30 cellular contexts compared by ENCODE assay signal in the genomic region with DNA sequence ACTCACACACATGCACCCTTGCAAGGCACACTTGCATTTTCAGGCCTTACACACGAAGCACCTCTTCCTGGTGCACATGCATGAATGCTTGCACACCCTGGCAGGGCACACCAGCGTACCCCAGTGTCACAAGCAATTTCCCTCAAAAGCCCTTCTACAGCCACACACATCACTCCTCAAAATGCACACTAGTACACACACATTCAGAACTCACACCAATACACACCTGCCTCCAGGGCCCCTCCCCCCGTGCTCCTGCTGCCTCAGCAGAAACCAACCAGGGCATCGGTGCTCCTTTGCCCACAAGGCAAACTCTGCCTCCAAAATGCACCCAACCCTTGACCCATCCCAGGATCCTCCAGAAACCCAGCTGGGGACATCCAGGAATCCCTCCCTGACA. TPM values are rescaled to one million over a fixed set of nuclear protein-coding genes. Genes with fewer than 3 reads are reported as not detected.
"Had no signal": no experiment of that assay in that cellular context is flagged by ENCODE, and none has a peak within 500 bp of the region (broad histone marks: within the 10 kb centered on the region; RNA-seq: fewer than 3 reads in every experiment).

No MANE protein-coding gene starts in this region.

- H3K36me3 ChIP-seq: breast epithelium, MG63 had no signal

- H3K27ac ChIP-seq: breast epithelium had no signal

- FAIRE-seq: TTC549 had no signal

- H3K9me3 ChIP-seq: breast epithelium, MG63 had no signal

- H3K27me3 ChIP-seq: breast epithelium, MG63 had no signal

- H3K4me1 Mint-ChIP-seq: activated B cell treated with CpG ODN at 0.5 μM for 24 hours; activated CD4-positive, alpha-beta T cell treated with anti-CD3 and anti-CD28 coated beads, Interleukin-2, amount 10 ng/mL, durations not matched to agents 24 days and 14 days; activated CD8-positive, alpha-beta memory T cell treated with anti-CD3 and anti-CD28 coated beads, Interleukin-2, amount 10 ng/mL, durations not matched to agents 7 days and 5 days; T-cell had no signal

- DNase-seq: activated B cell treated with CpG ODN at 0.5 μM for 24 hours; activated CD4-positive, alpha-beta T cell treated with anti-CD3 and anti-CD28 coated beads for 1 hour; activated CD4-positive, alpha-beta T cell treated with anti-CD3 and anti-CD28 coated beads, Interleukin-2, amount 10 ng/mL, durations not matched to agents 24 days and 14 days; activated CD4-positive, alpha-beta T cell treated with anti-CD3 and anti-CD28 coated beads, Interleukin-2, amount 50 U/mL, for 48 hours; activated CD8-positive, alpha-beta memory T cell treated with anti-CD3 and anti-CD28 coated beads, Interleukin-2, amount 10 ng/mL, durations not matched to agents 7 days and 5 days; activated effector memory CD4-positive, alpha-beta T cell treated with anti-CD3 and anti-CD28 coated beads, Interleukin-2, amount 50 U/mL, for 16 hours; activated naive CD4-positive, alpha-beta T cell treated with Interleukin-2 at 50 U/mL for 16 hours; activated T-cell treated with anti-CD3 and anti-CD28 coated beads, Interleukin-2, amount 50 U/mL, for 24 hours; amygdala; MG63; MV-4-11; NCI-H1092 treated with DMSO at 0.1 percent for 48 hours; NCI-H1417 treated with DMSO at 0.1 percent for 48 hours; NCI-H1694; NCI-H2029; NCI-H2107; NCI-H2171 treated with DMSO at 0.1 percent for 48 hours; NCI-H226; NCI-H526; NCI-H774; SIG-M5; T-cell; T-helper 2 cell; T1000 had no signal

- H3K4me3 Mint-ChIP-seq: activated B cell treated with CpG ODN at 0.5 μM for 24 hours; activated CD4-positive, alpha-beta T cell treated with anti-CD3 and anti-CD28 coated beads, Interleukin-2, amount 10 ng/mL, durations not matched to agents 24 days and 14 days; activated CD8-positive, alpha-beta memory T cell treated with anti-CD3 and anti-CD28 coated beads, Interleukin-2, amount 10 ng/mL, durations not matched to agents 7 days and 5 days; activated T-cell treated with anti-CD3 and anti-CD28 coated beads, Interleukin-2, amount 50 U/mL, for 24 hours; T-cell had no signal

- H3K27me3 Mint-ChIP-seq: activated T-cell treated with anti-CD3 and anti-CD28 coated beads, Interleukin-2, amount 50 U/mL, for 24 hours had no signal

- ATAC-seq: activated CD8-positive, alpha-beta memory T cell treated with anti-CD3 and anti-CD28 coated beads, Interleukin-2, amount 10 ng/mL, durations not matched to agents 7 days and 5 days; activated naive CD4-positive, alpha-beta T cell treated with anti-CD3 and anti-CD28 coated beads, Interleukin-2, amount 50 U/mL, for 72 hours; T-cell had no signal

- H3K27ac Mint-ChIP-seq: activated B cell treated with CpG ODN at 0.5 μM for 24 hours; activated CD4-positive, alpha-beta T cell treated with anti-CD3 and anti-CD28 coated beads, Interleukin-2, amount 10 ng/mL, durations not matched to agents 24 days and 14 days; activated CD8-positive, alpha-beta memory T cell treated with anti-CD3 and anti-CD28 coated beads, Interleukin-2, amount 10 ng/mL, durations not matched to agents 7 days and 5 days; activated naive CD4-positive, alpha-beta T cell treated with anti-CD3 and anti-CD28 coated beads, Interleukin-2, amount 50 U/mL, for 72 hours; activated T-cell treated with anti-CD3 and anti-CD28 coated beads, Interleukin-2, amount 50 U/mL, for 24 hours; T-cell had no signal

- H3K9me3 Mint-ChIP-seq: activated B cell treated with CpG ODN at 0.5 μM for 24 hours; activated CD4-positive, alpha-beta T cell treated with anti-CD3 and anti-CD28 coated beads, Interleukin-2, amount 10 ng/mL, durations not matched to agents 24 days and 14 days; activated naive CD4-positive, alpha-beta T cell treated with anti-CD3 and anti-CD28 coated beads, Interleukin-2, amount 50 U/mL, for 72 hours; activated T-cell treated with anti-CD3 and anti-CD28 coated beads, Interleukin-2, amount 50 U/mL, for 24 hours; T-cell had no signal

- H3K4me1 ChIP-seq: breast epithelium had no signal

- H3K4me3 ChIP-seq: breast epithelium, MG63 had no signal

- H3K36me3 Mint-ChIP-seq: activated CD8-positive, alpha-beta memory T cell treated with anti-CD3 and anti-CD28 coated beads, Interleukin-2, amount 10 ng/mL, durations not matched to agents 7 days and 5 days; activated naive CD4-positive, alpha-beta T cell treated with anti-CD3 and anti-CD28 coated beads, Interleukin-2, amount 50 U/mL, for 72 hours; T-cell had no signal

RNA-seq across cellular contexts. Expression of a gene that starts 1.2 kb away (rescaled TPM):
- total RNA-seq: activated B cell treated with CpG ODN at 0.5 μM for 24 hours; activated CD4-positive, alpha-beta T cell treated with anti-CD3 and anti-CD28 coated beads, Interleukin-2, amount 10 ng/mL, durations not matched to agents 24 days and 14 days; activated CD8-positive, alpha-beta memory T cell treated with anti-CD3 and anti-CD28 coated beads, Interleukin-2, amount 10 ng/mL, durations not matched to agents 7 days and 5 days; activated naive CD4-positive, alpha-beta T cell treated with anti-CD3 and anti-CD28 coated beads, Interleukin-2, amount 50 U/mL, for 72 hours; NCI-H460; OCI-LY7; T-cell had no signal

RNA-seq across cellular contexts. Expression of a gene that starts 14.3 kb away (rescaled TPM):
- total RNA-seq: activated B cell treated with CpG ODN at 0.5 μM for 24 hours; activated CD4-positive, alpha-beta T cell treated with anti-CD3 and anti-CD28 coated beads, Interleukin-2, amount 10 ng/mL, durations not matched to agents 24 days and 14 days; activated CD8-positive, alpha-beta memory T cell treated with anti-CD3 and anti-CD28 coated beads, Interleukin-2, amount 10 ng/mL, durations not matched to agents 7 days and 5 days; activated naive CD4-positive, alpha-beta T cell treated with anti-CD3 and anti-CD28 coated beads, Interleukin-2, amount 50 U/mL, for 72 hours; OCI-LY7; RPMI7951 had no signal
